9 cellular contexts compared by ENCODE assay signal in genomic region chr6:152595507-152595906, GRCh38. TPM values are rescaled to one million over a fixed set of nuclear protein-coding genes. Genes with fewer than 3 reads are reported as not detected.
DNase-seq lines count a peak whose midpoint lies in the region; ATAC-seq and TF ChIP-seq lines count a peak whose summit lies in the region.
"Had no signal": no experiment of that assay in that cellular context is flagged by ENCODE, and none has a peak within 500 bp of the region (broad histone marks: within the 10 kb centered on the region; RNA-seq: fewer than 3 reads in every experiment).

No MANE protein-coding gene starts in this region.

- H3K27ac ChIP-seq in neutrophil, result peak overlapping the region; percentile 7
- H3K27ac ChIP-seq: upper lobe of left lung had no signal

- H3K36me3 ChIP-seq in neutrophil, result no peaks in the 10 kb centered on the region
- H3K36me3 ChIP-seq: upper lobe of left lung had no signal

- DNase-seq in dermis blood vessel endothelial cell (peak; percentile 23), cortex of kidney (lab: John Stamatoyannopoulos, UW) (no peak), T-helper 9 cell (no peak)
- DNase-seq: upper lobe of left lung had no signal

- no peak for ATAC-seq in GM18870 (IDR thresholded peaks at IDR 0.05; ENCODE audit: unreplicated experiment)
- ATAC-seq in GM21360 (IDR thresholded peaks at IDR 0.05; ENCODE audit: unreplicated experiment), result no peak

- peak; percentile 51; the same call in 2 of the 3 replicates for TF ChIP-seq CTCF in GM12872 (IDR thresholded peaks at IDR 0.05; ENCODE audit: insufficient read depth, low read depth, low read length)
- TF ChIP-seq CTCF in LNCAP (IDR thresholded peaks at IDR 0.05), result peak; percentile 18; the same call in 1 of the 2 replicates
- no peak for TF ChIP-seq CTCF in neutrophil (IDR thresholded peaks at IDR 0.05)

- no peaks in the 10 kb centered on the region for H3K9me3 ChIP-seq in neutrophil
- H3K9me3 ChIP-seq: upper lobe of left lung had no signal

- H3K27me3 ChIP-seq in neutrophil, result no peaks in the 10 kb centered on the region
- H3K27me3 ChIP-seq: upper lobe of left lung had no signal

- H3K4me3 ChIP-seq in neutrophil (ENCODE audit: low read depth in 1 of 2, low read length in 1 of 2), result no peak overlapping the region
- H3K4me3 ChIP-seq: upper lobe of left lung had no signal

- H3K4me1 ChIP-seq in neutrophil (ENCODE audit: control insufficient read depth in 1 of 2, insufficient read depth in 1 of 2, low read depth in 1 of 2, low read length in 1 of 2), result peaks cover 0 to 24% of the 10 kb centered on the region in 2 experiments

RNA-seq across cellular contexts. Expression of gene SYNE1, which starts 41.7 kb away (rescaled TPM):
- 52.9 and 81.3 TPM in 2 replicates for total RNA-seq in dermis blood vessel endothelial cell
